1 cellular context compared by ENCODE assay signal in genomic region chr2:30346475-30347169, GRCh38.
TF ChIP-seq lines count a peak whose summit lies in the region.

No MANE protein-coding gene starts in this region.

TF ChIP-seq in K562, 482 proteins besides CTCF, POLR2A, EP300 and RAD21 (continued from another document):
- TF ChIP-seq ARID3B (CRISPR knock-in tag; IDR thresholded peaks at IDR 0.05; ENCODE audit: borderline replicate concordance): no peak
- TF ChIP-seq ETV6 (IDR thresholded peaks at IDR 0.05; ENCODE audit: borderline replicate concordance in 1 of 2, low read depth in 2 of 2, low read length in 1 of 2): no peak
- no peak for TF ChIP-seq ETV6 (CRISPR knock-in tag; IDR thresholded peaks at IDR 0.05; ENCODE audit: borderline replicate concordance)
- no peak for TF ChIP-seq GTF2A2 (tag; IDR thresholded peaks at IDR 0.05)
- TF ChIP-seq TCF7 (IDR thresholded peaks at IDR 0.05; ENCODE audit: borderline replicate concordance): no peak
- TF ChIP-seq MEF2D (tag; conservative IDR thresholded peaks at IDR 0.05; ENCODE audit: low read depth): no peak
- no peak for TF ChIP-seq RBM34 (IDR thresholded peaks at IDR 0.05; ENCODE audit: borderline replicate concordance, insufficient read depth, low read length)
- TF ChIP-seq FOXK2 (conservative IDR thresholded peaks at IDR 0.05 in 1 of 2, IDR thresholded peaks at IDR 0.05 in 1 of 2; ENCODE audit: low read depth in 2 of 2): no peak
- TF ChIP-seq RAD51 (IDR thresholded peaks at IDR 0.05; ENCODE audit: borderline replicate concordance, low read depth): no peak
TF ChIP-seq in K562: peak in this region for 0.
